In the genomic region with DNA sequence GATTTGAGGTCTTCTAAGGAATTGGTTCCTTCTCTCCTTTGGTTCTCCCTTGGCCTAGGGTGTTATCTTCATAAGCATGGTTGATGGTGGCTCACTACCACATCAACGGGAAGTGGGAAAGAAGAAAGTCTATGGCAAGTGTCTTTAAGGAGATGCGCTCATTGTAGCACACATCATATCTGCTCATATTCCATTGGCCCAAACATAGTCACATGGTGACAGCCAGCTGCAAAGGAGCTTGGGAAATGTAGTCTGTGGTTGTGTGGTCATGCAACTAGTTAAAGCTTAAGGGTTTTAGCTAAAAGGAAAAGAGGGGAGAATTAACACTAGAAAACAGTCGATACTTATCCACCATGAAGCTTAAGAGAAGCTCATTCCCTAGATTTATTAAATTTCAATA, we compare ENCODE assay signal across 17 cellular contexts. TPM values are rescaled to one million over a fixed set of nuclear protein-coding genes. Genes with fewer than 3 reads are reported as not detected.
DNase-seq lines count a peak whose midpoint lies in the region; ATAC-seq and TF ChIP-seq lines count a peak whose summit lies in the region.
"Had no signal": no experiment of that assay in that cellular context is flagged by ENCODE, and none has a peak within 500 bp of the region (broad histone marks: within the 10 kb centered on the region; RNA-seq: fewer than 3 reads in every experiment).

No MANE protein-coding gene starts in this region.

- no peaks in the 10 kb centered on the region for H3K4me1 Mint-ChIP-seq in activated CD4-positive, alpha-beta T cell treated with anti-CD3 and anti-CD28 coated beads, Interleukin-2, amount 10 ng/mL, durations not matched to agents 7 days and 5 days
- no peaks in the 10 kb centered on the region for H3K4me1 Mint-ChIP-seq in WTC11
- peaks cover 5% of the 10 kb centered on the region for H3K4me1 Mint-ChIP-seq in stimulated activated memory B cell treated with anti-CD40 and anti-IgM and Interleukin-4, amounts not matched to agents 10 μg/mL and 1 μg/mL and 100 μg/mL, for 72 hours

- no peak overlapping the region for H3K27ac Mint-ChIP-seq in activated CD4-positive, alpha-beta T cell treated with anti-CD3 and anti-CD28 coated beads, Interleukin-2, amount 10 ng/mL, durations not matched to agents 7 days and 5 days
- H3K27ac Mint-ChIP-seq in WTC11, result no peak overlapping the region
- no peak overlapping the region for H3K27ac Mint-ChIP-seq in stimulated activated memory B cell treated with anti-CD40 and anti-IgM and Interleukin-4, amounts not matched to agents 10 μg/mL and 1 μg/mL and 100 μg/mL, for 72 hours
- H3K27ac Mint-ChIP-seq: activated T-cell treated with anti-CD3 and anti-CD28 coated beads, Interleukin-2, amount 50 U/mL, for 72 hours; progenitor cell of endocrine pancreas had no signal

- no peak overlapping the region for H3K4me3 Mint-ChIP-seq in activated CD4-positive, alpha-beta T cell treated with anti-CD3 and anti-CD28 coated beads, Interleukin-2, amount 10 ng/mL, durations not matched to agents 7 days and 5 days
- no peak overlapping the region for H3K4me3 Mint-ChIP-seq in WTC11
- H3K4me3 Mint-ChIP-seq in stimulated activated memory B cell treated with anti-CD40 and anti-IgM and Interleukin-4, amounts not matched to agents 10 μg/mL and 1 μg/mL and 100 μg/mL, for 72 hours, result no peak overlapping the region
- H3K4me3 Mint-ChIP-seq: activated T-cell treated with anti-CD3 and anti-CD28 coated beads, Interleukin-2, amount 50 U/mL, for 72 hours had no signal

- ATAC-seq in WTC11 (peak; percentile 92), GM21737 (IDR thresholded peaks at IDR 0.05; ENCODE audit: unreplicated experiment) (no peak)
- peak; percentile 62 for ATAC-seq in stimulated activated memory B cell treated with anti-CD40 and anti-IgM and Interleukin-4, amounts not matched to agents 10 μg/mL and 1 μg/mL and 100 μg/mL, for 72 hours
- ATAC-seq: activated T-cell treated with anti-CD3 and anti-CD28 coated beads, Interleukin-2, amount 50 U/mL, for 72 hours had no signal

- POLR2A ChIA-PET in activated CD4-positive, alpha-beta T cell treated with anti-CD3 and anti-CD28 coated beads, Interleukin-2, amount 10 ng/mL, durations not matched to agents 7 days and 5 days (lab: Charles Lee), result no interaction called here
- POLR2A ChIA-PET in WTC11 (lab: Charles Lee), result interaction anchor here (0.6 to 1.0 kb wide), 2 partner anchors 11 to 20 kb away, joined by 3 to 4 read pairs; a partner anchor contains a TSS

- no peaks in the 10 kb centered on the region for H3K36me3 Mint-ChIP-seq in activated CD4-positive, alpha-beta T cell treated with anti-CD3 and anti-CD28 coated beads, Interleukin-2, amount 10 ng/mL, durations not matched to agents 7 days and 5 days (ENCODE audit: low read depth)
- H3K36me3 Mint-ChIP-seq in WTC11, result no peaks in the 10 kb centered on the region
- H3K36me3 Mint-ChIP-seq in stimulated activated memory B cell treated with anti-CD40 and anti-IgM and Interleukin-4, amounts not matched to agents 10 μg/mL and 1 μg/mL and 100 μg/mL, for 72 hours, result no peaks in the 10 kb centered on the region

- no peak overlapping the region for H3K4me3 ChIP-seq in Jurkat, Clone E6-1 (ENCODE audit: low read length)
- H3K4me3 ChIP-seq: dorsolateral prefrontal cortex, MG63 had no signal

- peaks cover 2% of the 10 kb centered on the region for H3K9me3 Mint-ChIP-seq in activated CD4-positive, alpha-beta T cell treated with anti-CD3 and anti-CD28 coated beads, Interleukin-2, amount 10 ng/mL, durations not matched to agents 7 days and 5 days
- H3K9me3 Mint-ChIP-seq in WTC11, result peaks cover 9% of the 10 kb centered on the region
- H3K9me3 Mint-ChIP-seq in stimulated activated memory B cell treated with anti-CD40 and anti-IgM and Interleukin-4, amounts not matched to agents 10 μg/mL and 1 μg/mL and 100 μg/mL, for 72 hours, result peaks cover 2% of the 10 kb centered on the region

- peaks cover 5% of the 10 kb centered on the region for H3K27me3 Mint-ChIP-seq in activated CD4-positive, alpha-beta T cell treated with anti-CD3 and anti-CD28 coated beads, Interleukin-2, amount 10 ng/mL, durations not matched to agents 7 days and 5 days
- H3K27me3 Mint-ChIP-seq in WTC11 (ENCODE audit: low read depth), result peaks cover 2% of the 10 kb centered on the region
- H3K27me3 Mint-ChIP-seq in stimulated activated memory B cell treated with anti-CD40 and anti-IgM and Interleukin-4, amounts not matched to agents 10 μg/mL and 1 μg/mL and 100 μg/mL, for 72 hours, result no peaks in the 10 kb centered on the region

- peak; percentile 16 for DNase-seq in activated CD4-positive, alpha-beta T cell treated with anti-CD3 and anti-CD28 coated beads, Interleukin-2, amount 10 ng/mL, durations not matched to agents 7 days and 5 days
- no peak for DNase-seq in activated CD4-positive, alpha-beta T cell treated with anti-CD3 and anti-CD28 coated beads, Interleukin-2, amount 50 U/mL, for 1 hour
- peak; percentile 84 for DNase-seq in Jurkat, Clone E6-1 (ENCODE audit: low read depth, low spot score)
- DNase-seq in WTC11 (ENCODE audit: low spot score) (no peak), COR-L47 (lab: John Stamatoyannopoulos, UW) (no peak), EL (no peak)
- DNase-seq: activated CD4-positive, CD25-positive, alpha-beta regulatory T cell; activated T-cell treated with anti-CD3 and anti-CD28 coated beads, Interleukin-2, amount 50 U/mL, for 72 hours; AML-193; dorsolateral prefrontal cortex; MG63; NCI-H446 treated with DMSO at 0.1 percent for 48 hours; Right ventricle myocardium superior; stimulated activated CD4-positive, alpha-beta T cell treated with anti-CD3 and anti-CD28 coated beads, Interleukin-1b, Interleukin-23, amount 100 ng/mL, for 48 hours had no signal

- TF ChIP-seq CTCF in WTC11 (IDR thresholded peaks at IDR 0.05), result no peak

- CTCF ChIA-PET in activated CD4-positive, alpha-beta T cell treated with anti-CD3 and anti-CD28 coated beads, Interleukin-2, amount 10 ng/mL, durations not matched to agents 7 days and 5 days (lab: Charles Lee), result interaction anchor here (0.6 kb wide), 1 partner anchor 286 kb away, joined by 4 read pairs; no protein-coding TSS in a partner anchor
- CTCF ChIA-PET in WTC11 (lab: Charles Lee), result interaction anchor here (0.9 kb wide), 2 partner anchors 11 to 30 kb away, joined by 3 to 4 read pairs; a partner anchor contains a TSS

TF ChIP-seq in WTC11, 78 proteins besides CTCF, POLR2A, EP300 and RAD21:
- TF ChIP-seq, protein P1, sequence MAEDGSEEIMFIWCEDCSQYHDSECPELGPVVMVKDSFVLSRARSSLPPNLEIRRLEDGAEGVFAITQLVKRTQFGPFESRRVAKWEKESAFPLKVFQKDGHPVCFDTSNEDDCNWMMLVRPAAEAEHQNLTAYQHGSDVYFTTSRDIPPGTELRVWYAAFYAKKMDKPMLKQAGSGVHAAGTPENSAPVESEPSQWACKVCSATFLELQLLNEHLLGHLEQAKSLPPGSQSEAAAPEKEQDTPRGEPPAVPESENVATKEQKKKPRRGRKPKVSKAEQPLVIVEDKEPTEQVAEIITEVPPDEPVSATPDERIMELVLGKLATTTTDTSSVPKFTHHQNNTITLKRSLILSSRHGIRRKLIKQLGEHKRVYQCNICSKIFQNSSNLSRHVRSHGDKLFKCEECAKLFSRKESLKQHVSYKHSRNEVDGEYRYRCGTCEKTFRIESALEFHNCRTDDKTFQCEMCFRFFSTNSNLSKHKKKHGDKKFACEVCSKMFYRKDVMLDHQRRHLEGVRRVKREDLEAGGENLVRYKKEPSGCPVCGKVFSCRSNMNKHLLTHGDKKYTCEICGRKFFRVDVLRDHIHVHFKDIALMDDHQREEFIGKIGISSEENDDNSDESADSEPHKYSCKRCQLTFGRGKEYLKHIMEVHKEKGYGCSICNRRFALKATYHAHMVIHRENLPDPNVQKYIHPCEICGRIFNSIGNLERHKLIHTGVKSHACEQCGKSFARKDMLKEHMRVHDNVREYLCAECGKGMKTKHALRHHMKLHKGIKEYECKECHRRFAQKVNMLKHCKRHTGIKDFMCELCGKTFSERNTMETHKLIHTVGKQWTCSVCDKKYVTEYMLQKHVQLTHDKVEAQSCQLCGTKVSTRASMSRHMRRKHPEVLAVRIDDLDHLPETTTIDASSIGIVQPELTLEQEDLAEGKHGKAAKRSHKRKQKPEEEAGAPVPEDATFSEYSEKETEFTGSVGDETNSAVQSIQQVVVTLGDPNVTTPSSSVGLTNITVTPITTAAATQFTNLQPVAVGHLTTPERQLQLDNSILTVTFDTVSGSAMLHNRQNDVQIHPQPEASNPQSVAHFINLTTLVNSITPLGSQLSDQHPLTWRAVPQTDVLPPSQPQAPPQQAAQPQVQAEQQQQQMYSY (CRISPR knock-in tag; IDR thresholded peaks at IDR 0.05), result no peak
- TF ChIP-seq, protein P2, sequence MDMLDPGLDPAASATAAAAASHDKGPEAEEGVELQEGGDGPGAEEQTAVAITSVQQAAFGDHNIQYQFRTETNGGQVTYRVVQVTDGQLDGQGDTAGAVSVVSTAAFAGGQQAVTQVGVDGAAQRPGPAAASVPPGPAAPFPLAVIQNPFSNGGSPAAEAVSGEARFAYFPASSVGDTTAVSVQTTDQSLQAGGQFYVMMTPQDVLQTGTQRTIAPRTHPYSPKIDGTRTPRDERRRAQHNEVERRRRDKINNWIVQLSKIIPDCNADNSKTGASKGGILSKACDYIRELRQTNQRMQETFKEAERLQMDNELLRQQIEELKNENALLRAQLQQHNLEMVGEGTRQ (CRISPR knock-in tag; IDR thresholded peaks at IDR 0.05), result peak; percentile 93
- TF ChIP-seq, protein P3, sequence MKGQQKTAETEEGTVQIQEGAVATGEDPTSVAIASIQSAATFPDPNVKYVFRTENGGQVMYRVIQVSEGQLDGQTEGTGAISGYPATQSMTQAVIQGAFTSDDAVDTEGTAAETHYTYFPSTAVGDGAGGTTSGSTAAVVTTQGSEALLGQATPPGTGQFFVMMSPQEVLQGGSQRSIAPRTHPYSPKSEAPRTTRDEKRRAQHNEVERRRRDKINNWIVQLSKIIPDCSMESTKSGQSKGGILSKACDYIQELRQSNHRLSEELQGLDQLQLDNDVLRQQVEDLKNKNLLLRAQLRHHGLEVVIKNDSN (CRISPR knock-in tag; IDR thresholded peaks at IDR 0.05), result peak; percentile 92

RNA-seq across cellular contexts. Expression of a gene that starts 11.4 kb away (rescaled TPM):
- 10 to 100 TPM; 77.8 to 88.2 TPM for total RNA-seq in activated CD4-positive, alpha-beta T cell treated with anti-CD3 and anti-CD28 coated beads, Interleukin-2, amount 10 ng/mL, durations not matched to agents 7 days and 5 days
- polyA plus RNA-seq in Jurkat, Clone E6-1 (2012; ENCODE audit: insufficient read depth, insufficient read length), result 81.5 TPM
- total RNA-seq in WTC11 (2021), result 109 to 133 TPM (median 111 TPM) in 3 replicates

RNA-seq across cellular contexts. Expression of a gene that starts 11.4 kb away (rescaled TPM):
- total RNA-seq in activated CD4-positive, alpha-beta T cell treated with anti-CD3 and anti-CD28 coated beads, Interleukin-2, amount 10 ng/mL, durations not matched to agents 7 days and 5 days, result 10 to 100 TPM; 23.9 to 24.0 TPM
- 14.1 TPM for polyA plus RNA-seq in Jurkat, Clone E6-1 (2012; ENCODE audit: insufficient read depth, insufficient read length)
- total RNA-seq in WTC11 (2021), result 14.8 to 18.0 TPM (median 17.8 TPM) in 3 replicates

Comparison
In these comparisons a context has a peak if more than half of its experiments do, and no peak if none do; other contexts are left out.
1. DNase-seq: peak in activated CD4-positive, alpha-beta T cell treated with anti-CD3 and anti-CD28 coated beads, Interleukin-2, amount 10 ng/mL, durations not matched to agents 7 days and 5 days (single experiment) and Jurkat, Clone E6-1 (single experiment); none in activated CD4-positive, alpha-beta T cell treated with anti-CD3 and anti-CD28 coated beads, Interleukin-2, amount 50 U/mL, for 1 hour (single experiment), WTC11 (single experiment), COR-L47 (single experiment) and EL (single experiment).